In the genomic region with DNA sequence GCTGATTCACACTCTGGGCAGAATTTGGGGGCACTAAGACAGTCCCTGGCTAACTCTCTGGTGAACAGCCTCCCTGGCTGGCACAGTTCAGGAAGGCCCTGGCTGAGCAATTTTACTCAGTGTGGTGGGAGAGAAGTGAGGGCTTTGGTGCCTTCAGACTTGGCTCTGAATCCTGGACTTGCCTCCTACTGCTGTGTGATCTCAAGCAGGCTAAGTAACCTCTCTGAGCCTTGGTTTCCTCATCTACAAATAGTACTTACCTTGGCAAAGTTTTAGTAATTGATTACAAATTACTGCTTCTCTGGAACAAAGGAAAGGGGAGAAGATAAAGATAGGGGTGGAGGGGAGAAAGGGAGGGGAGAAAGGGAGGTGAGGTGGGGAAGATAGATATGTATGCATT, we compare ENCODE assay signal across 35 cellular contexts.
"Had no signal": no experiment of that assay in that cellular context is flagged by ENCODE, and none has a peak within 500 bp of the region (broad histone marks: within the 10 kb centered on the region; RNA-seq: fewer than 3 reads in every experiment).

No MANE protein-coding gene starts in this region.

- H2AFZ ChIP-seq: PC-9 had no signal

- H3K27me3 ChIP-seq: ascending aorta, cardiac muscle cell, MG63 had no signal

- H3K27ac Mint-ChIP-seq: activated B cell treated with CpG ODN at 0.5 μM for 24 hours; activated CD4-positive, alpha-beta memory T cell treated with anti-CD3 and anti-CD28 coated beads for 36 hours; activated naive CD4-positive, alpha-beta T cell treated with anti-CD3 and anti-CD28 coated beads, Interleukin-2, amount 10 ng/mL, durations not matched to agents 7 days and 5 days; activated naive CD8-positive, alpha-beta T cell; activated naive CD8-positive, alpha-beta T cell treated with anti-CD3 and anti-CD28 coated beads, Interleukin-2, amount 50 U/mL, for 24 hours had no signal

- H3K4me1 Mint-ChIP-seq: activated B cell treated with CpG ODN at 0.5 μM for 24 hours; activated naive CD4-positive, alpha-beta T cell treated with anti-CD3 and anti-CD28 coated beads, Interleukin-2, amount 10 ng/mL, durations not matched to agents 7 days and 5 days; activated naive CD8-positive, alpha-beta T cell treated with anti-CD3 and anti-CD28 coated beads, Interleukin-2, amount 50 U/mL, for 24 hours; central memory CD8-positive, alpha-beta T cell had no signal

- H3K9me3 Mint-ChIP-seq: activated B cell treated with CpG ODN at 0.5 μM for 24 hours; activated CD4-positive, alpha-beta memory T cell treated with anti-CD3 and anti-CD28 coated beads for 36 hours; activated naive CD4-positive, alpha-beta T cell treated with anti-CD3 and anti-CD28 coated beads, Interleukin-2, amount 10 ng/mL, durations not matched to agents 7 days and 5 days; activated naive CD8-positive, alpha-beta T cell treated with anti-CD3 and anti-CD28 coated beads, Interleukin-2, amount 50 U/mL, for 24 hours; activated T-cell treated with anti-CD3 and anti-CD28 coated beads, Interleukin-2, amount 50 U/mL, for 4 hours; central memory CD8-positive, alpha-beta T cell had no signal

- H3K4me3 ChIP-seq: ascending aorta, cardiac muscle cell, MG63, PC-9 had no signal

- H3K36me3 ChIP-seq: ascending aorta, cardiac muscle cell, MG63 had no signal

- H3K9me3 ChIP-seq: ascending aorta, MG63 had no signal

- H3K4me2 ChIP-seq: PC-9 had no signal

- H3K4me3 Mint-ChIP-seq: activated B cell treated with CpG ODN at 0.5 μM for 24 hours; activated CD4-positive, alpha-beta memory T cell treated with anti-CD3 and anti-CD28 coated beads for 36 hours; activated naive CD4-positive, alpha-beta T cell treated with anti-CD3 and anti-CD28 coated beads, Interleukin-2, amount 10 ng/mL, durations not matched to agents 7 days and 5 days; activated naive CD8-positive, alpha-beta T cell; activated naive CD8-positive, alpha-beta T cell treated with anti-CD3 and anti-CD28 coated beads, Interleukin-2, amount 50 U/mL, for 24 hours; activated T-cell treated with anti-CD3 and anti-CD28 coated beads, Interleukin-2, amount 50 U/mL, for 4 hours; central memory CD8-positive, alpha-beta T cell had no signal

- H3K36me3 Mint-ChIP-seq: activated CD4-positive, alpha-beta memory T cell treated with anti-CD3 and anti-CD28 coated beads for 36 hours; activated naive CD4-positive, alpha-beta T cell treated with anti-CD3 and anti-CD28 coated beads, Interleukin-2, amount 10 ng/mL, durations not matched to agents 7 days and 5 days; activated naive CD8-positive, alpha-beta T cell had no signal

- DNase-seq: activated B cell treated with CpG ODN at 0.5 μM for 24 hours; activated CD4-positive, alpha-beta memory T cell treated with anti-CD3 and anti-CD28 coated beads for 36 hours; activated CD4-positive, alpha-beta T cell treated with anti-CD3 and anti-CD28 coated beads for 4 hours; activated CD4-positive, alpha-beta T cell treated with anti-CD3 and anti-CD28 coated beads, Interleukin-2, amount 50 U/mL, for 1 hour; activated CD4-positive, CD25-positive, alpha-beta regulatory T cell treated with anti-CD3 and anti-CD28 coated beads, Interleukin-2, amount 50 U/mL, for 72 hours; activated CD8-positive, alpha-beta memory T cell treated with anti-CD3 and anti-CD28 coated beads, Interleukin-2, amount 50 U/mL, for 4 hours; activated effector memory CD4-positive, alpha-beta T cell treated with Interleukin-2 at 50 U/mL for 16 hours; activated naive CD4-positive, alpha-beta T cell treated with anti-CD3 and anti-CD28 coated beads, Interleukin-2, amount 10 ng/mL, durations not matched to agents 7 days and 5 days; activated naive CD8-positive, alpha-beta T cell treated with anti-CD3 and anti-CD28 coated beads, Interleukin-2, amount 50 U/mL, for 24 hours; activated T-cell treated with anti-CD3 and anti-CD28 coated beads for 4 hours; activated T-cell treated with anti-CD3 and anti-CD28 coated beads, Interleukin-2, amount 50 U/mL, for 4 hours; Kasumi-1; NCI-H1048; NCI-H1105 treated with DMSO at 0.1 percent for 48 hours; NCI-H1436; NCI-H1694; NCI-H1930; NCI-H2081 treated with DMSO at 0.1 percent for 48 hours; NCI-H345; NCI-H526; NCI-H748 treated with DMSO at 0.1 percent for 48 hours; PC-9; SW 1271; T-helper 1 cell; T-helper 2 cell; T-helper 9 cell had no signal

- H3K4me1 ChIP-seq: ascending aorta had no signal

- H3K27ac ChIP-seq: ascending aorta, cardiac muscle cell, PC-9, RWPE1, VCaP had no signal

- FAIRE-seq: RCC 7860 had no signal

- ATAC-seq: activated naive CD8-positive, alpha-beta T cell treated with anti-CD3 and anti-CD28 coated beads, Interleukin-2, amount 50 U/mL, for 24 hours; activated T-cell treated with anti-CD3 and anti-CD28 coated beads, Interleukin-2, amount 50 U/mL, for 4 hours; Right ventricle myocardium inferior had no signal
